In the genomic region with DNA sequence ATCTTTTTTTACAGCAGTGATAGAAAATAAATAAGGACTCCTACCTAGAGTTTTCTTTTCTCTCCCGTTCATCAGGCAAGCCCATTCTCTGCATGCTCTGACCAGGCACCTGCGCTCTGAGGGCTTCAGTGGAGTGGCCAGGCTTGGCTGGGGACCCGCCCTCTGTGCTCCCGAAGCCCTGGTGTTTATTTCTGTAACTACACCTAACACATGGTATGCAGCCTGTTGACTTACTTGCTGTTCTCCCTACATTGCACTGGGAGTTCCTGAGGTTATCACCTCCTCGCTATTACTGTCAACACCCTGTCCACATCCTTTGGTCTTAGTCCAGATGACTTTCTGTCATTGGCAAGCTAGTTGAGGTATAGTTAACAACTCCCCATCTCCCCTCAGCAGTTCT, we compare ENCODE assay signal across 1 cellular context.
TF ChIP-seq lines count a peak whose summit lies in the region.

No MANE protein-coding gene starts in this region.

TF ChIP-seq in GM12878, 131 proteins besides CTCF, POLR2A, EP300 and RAD21 (continued from another document):
- TF ChIP-seq NR2C2 (IDR thresholded peaks at IDR 0.05; ENCODE audit: borderline replicate concordance, control insufficient read depth, insufficient read length, low read depth): no peak
- TF ChIP-seq CBX5 (IDR thresholded peaks at IDR 0.05; ENCODE audit: low read depth): no peak
